Comparison of ENCODE assay signal across 28 cellular contexts in genomic region chr5:79225441-79225840, GRCh38.
"Had no signal": no experiment of that assay in that cellular context is flagged by ENCODE, and none has a peak within 500 bp of the region (broad histone marks: within the 10 kb centered on the region; RNA-seq: fewer than 3 reads in every experiment).

No MANE protein-coding gene starts in this region.

- H3K27ac Mint-ChIP-seq: activated CD4-positive, alpha-beta T cell treated with anti-CD3 and anti-CD28 coated beads for 36 hours; activated CD4-positive, alpha-beta T cell treated with anti-CD3 and anti-CD28 coated beads, Interleukin-2, amount 10 ng/mL, durations not matched to agents 7 days and 5 days; activated CD8-positive, alpha-beta memory T cell treated with anti-CD3 and anti-CD28 coated beads, Interleukin-2, amount 10 ng/mL, durations not matched to agents 7 days and 5 days; activated naive CD4-positive, alpha-beta T cell treated with anti-CD3 and anti-CD28 coated beads, Interleukin-2, amount 10 ng/mL, durations not matched to agents 7 days and 5 days; activated naive CD8-positive, alpha-beta T cell; activated naive CD8-positive, alpha-beta T cell treated with anti-CD3 and anti-CD28 coated beads, Interleukin-2, amount 50 U/mL, for 24 hours; T-helper 2 cell treated with Interferon-gamma antibody and Interleukin-4, amounts not matched to agents 5 μg/mL and 100 μg/mL, for 36 hours had no signal

- H3K27ac ChIP-seq: SJCRH30, SK-N-MC had no signal

- H3K4me3 ChIP-seq: SJCRH30, SK-N-MC had no signal

- H3K27me3 Mint-ChIP-seq: activated CD4-positive, alpha-beta T cell treated with anti-CD3 and anti-CD28 coated beads for 36 hours; activated CD4-positive, alpha-beta T cell treated with anti-CD3 and anti-CD28 coated beads, Interleukin-2, amount 10 ng/mL, durations not matched to agents 7 days and 5 days; activated CD8-positive, alpha-beta memory T cell treated with anti-CD3 and anti-CD28 coated beads, Interleukin-2, amount 10 ng/mL, durations not matched to agents 7 days and 5 days; activated naive CD4-positive, alpha-beta T cell treated with anti-CD3 and anti-CD28 coated beads, Interleukin-2, amount 10 ng/mL, durations not matched to agents 7 days and 5 days; activated naive CD8-positive, alpha-beta T cell; activated naive CD8-positive, alpha-beta T cell treated with anti-CD3 and anti-CD28 coated beads, Interleukin-2, amount 50 U/mL, for 24 hours had no signal

- H3K27me3 ChIP-seq: SJCRH30 had no signal

- H3K36me3 ChIP-seq: SJCRH30 had no signal

- H3K9me3 ChIP-seq: SJCRH30 had no signal

- H3K36me3 Mint-ChIP-seq: activated naive CD4-positive, alpha-beta T cell treated with anti-CD3 and anti-CD28 coated beads, Interleukin-2, amount 10 ng/mL, durations not matched to agents 7 days and 5 days; activated naive CD8-positive, alpha-beta T cell; brain had no signal

- H3K4me1 Mint-ChIP-seq: brain had no signal

- H3K4me1 ChIP-seq: SJCRH30 had no signal

- DNase-seq: activated CD4-positive, alpha-beta T cell treated with anti-CD3 and anti-CD28 coated beads for 36 hours; activated CD4-positive, alpha-beta T cell treated with anti-CD3 and anti-CD28 coated beads, Interleukin-2, amount 10 ng/mL, durations not matched to agents 7 days and 5 days; activated CD4-positive, alpha-beta T cell treated with anti-CD3 and anti-CD28 coated beads, Interleukin-2, amount 50 U/mL, for 48 hours; activated CD8-positive, alpha-beta memory T cell treated with anti-CD3 and anti-CD28 coated beads for 24 hours; activated CD8-positive, alpha-beta memory T cell treated with anti-CD3 and anti-CD28 coated beads, Interleukin-2, amount 10 ng/mL, durations not matched to agents 7 days and 5 days; activated CD8-positive, alpha-beta memory T cell treated with anti-CD3 and anti-CD28 coated beads, Interleukin-2, amount 50 U/mL, for 48 hours; activated gamma-delta T cell treated with Interleukin-2 at 50 U/mL for 16 hours; activated naive CD4-positive, alpha-beta T cell treated with anti-CD3 and anti-CD28 coated beads, Interleukin-2, amount 10 ng/mL, durations not matched to agents 7 days and 5 days; activated naive CD8-positive, alpha-beta T cell treated with anti-CD3 and anti-CD28 coated beads, Interleukin-2, amount 50 U/mL, for 24 hours; caudate nucleus; cerebellar nuclear complex; Karpas-422; NCI-H1048; NCI-H1105 treated with DMSO at 0.1 percent for 48 hours; NCI-H1436; NCI-H1694; NCI-H1930; NCI-H2081 treated with DMSO at 0.1 percent for 48 hours; NCI-H226; NCI-H446 treated with DMSO at 0.1 percent for 48 hours; SHP77; SJCRH30 had no signal

- H3K9me3 Mint-ChIP-seq: activated CD4-positive, alpha-beta T cell treated with anti-CD3 and anti-CD28 coated beads, Interleukin-2, amount 10 ng/mL, durations not matched to agents 7 days and 5 days; activated naive CD4-positive, alpha-beta T cell treated with anti-CD3 and anti-CD28 coated beads, Interleukin-2, amount 10 ng/mL, durations not matched to agents 7 days and 5 days; activated naive CD8-positive, alpha-beta T cell treated with anti-CD3 and anti-CD28 coated beads, Interleukin-2, amount 50 U/mL, for 24 hours; brain; T-helper 2 cell treated with Interferon-gamma antibody and Interleukin-4, amounts not matched to agents 5 μg/mL and 100 μg/mL, for 36 hours had no signal

- ATAC-seq: activated CD4-positive, CD25-positive, alpha-beta regulatory T cell treated with anti-CD3 and anti-CD28 coated beads, Interleukin-2, amount 50 U/mL, for 24 hours; activated CD8-positive, alpha-beta memory T cell treated with anti-CD3 and anti-CD28 coated beads, Interleukin-2, amount 10 ng/mL, durations not matched to agents 7 days and 5 days; activated naive CD8-positive, alpha-beta T cell treated with anti-CD3 and anti-CD28 coated beads, Interleukin-2, amount 50 U/mL, for 24 hours; Panc1 had no signal

- H3K4me3 Mint-ChIP-seq: activated CD4-positive, alpha-beta T cell treated with anti-CD3 and anti-CD28 coated beads for 36 hours; activated CD4-positive, alpha-beta T cell treated with anti-CD3 and anti-CD28 coated beads, Interleukin-2, amount 10 ng/mL, durations not matched to agents 7 days and 5 days; activated CD8-positive, alpha-beta memory T cell treated with anti-CD3 and anti-CD28 coated beads, Interleukin-2, amount 10 ng/mL, durations not matched to agents 7 days and 5 days; activated naive CD4-positive, alpha-beta T cell treated with anti-CD3 and anti-CD28 coated beads, Interleukin-2, amount 10 ng/mL, durations not matched to agents 7 days and 5 days; activated naive CD8-positive, alpha-beta T cell; activated naive CD8-positive, alpha-beta T cell treated with anti-CD3 and anti-CD28 coated beads, Interleukin-2, amount 50 U/mL, for 24 hours; brain; T-helper 2 cell treated with Interferon-gamma antibody and Interleukin-4, amounts not matched to agents 5 μg/mL and 100 μg/mL, for 36 hours had no signal
